9 cellular contexts compared by ENCODE assay signal in genomic region chr12:118370601-118371000, GRCh38. TPM values are rescaled to one million over a fixed set of nuclear protein-coding genes. Genes with fewer than 3 reads are reported as not detected.
DNase-seq lines count a peak whose midpoint lies in the region; ATAC-seq, FAIRE-seq and TF ChIP-seq lines count a peak whose summit lies in the region.
"Had no signal": no experiment of that assay in that cellular context is flagged by ENCODE, and none has a peak within 500 bp of the region (broad histone marks: within the 10 kb centered on the region; RNA-seq: fewer than 3 reads in every experiment).

No MANE protein-coding gene starts in this region.

- peaks cover 27% of the 10 kb centered on the region for H3K27me3 ChIP-seq in iPS-18a (ENCODE audit: control insufficient read depth, insufficient read depth, low read length)

- peak overlapping the region; percentile 88 for H3K4me3 Mint-ChIP-seq in activated CD8-positive, alpha-beta memory T cell treated with anti-CD3 and anti-CD28 coated beads, Interleukin-2, amount 10 ng/mL, durations not matched to agents 7 days and 5 days
- H3K4me3 Mint-ChIP-seq in activated T-helper 1 cell treated with anti-CD3 and anti-CD28 coated beads, Interleukin-12 subunit alpha, Interleukin-12 subunit beta, Interleukin-2, Interleukin-4 antibody, amounts not matched to agents 30 ng/mL and 10 ng/mL and 1 ng/mL, durations not matched to agents 14 hours and 24 hours and 36 hours: peak overlapping the region; percentile 97
- H3K4me3 Mint-ChIP-seq in stimulated activated naive CD8-positive, alpha-beta T cell treated with anti-CD3 and anti-CD28 coated beads, Interleukin-15, amount 100 ng/mL, for 72 hours: peak overlapping the region; percentile 96 to 97

- TF ChIP-seq CTCF in GM13976 (IDR thresholded peaks at IDR 0.05; ENCODE audit: borderline replicate concordance, control extremely low read depth, extremely low read depth, insufficient read depth, missing control alignments): no peak

- H3K27ac ChIP-seq in iPS-18a (ENCODE audit: low read length): no peak overlapping the region

- peaks cover 15% of the 10 kb centered on the region for H3K4me1 ChIP-seq in iPS-18a (ENCODE audit: control insufficient read depth, low read depth, low read length)

- no peak for FAIRE-seq in H54 (lab: Jason Lieb, UNC)

- DNase-seq in activated CD8-positive, alpha-beta memory T cell treated with anti-CD3 and anti-CD28 coated beads, Interleukin-2, amount 10 ng/mL, durations not matched to agents 7 days and 5 days: no peak
- no peak for DNase-seq in activated CD8-positive, alpha-beta memory T cell treated with anti-CD3 and anti-CD28 coated beads, Interleukin-2, amount 50 U/mL, for 48 hours
- DNase-seq in activated T-helper 1 cell treated with anti-CD3 and anti-CD28 coated beads, Interleukin-12 subunit alpha, Interleukin-12 subunit beta, Interleukin-2, Interleukin-4 antibody, amounts not matched to agents 30 ng/mL and 10 ng/mL and 1 ng/mL, durations not matched to agents 14 hours and 24 hours and 36 hours (ENCODE audit: low spot score): no peak
- DNase-seq in stimulated activated naive CD8-positive, alpha-beta T cell treated with anti-CD3 and anti-CD28 coated beads, Interleukin-15, amount 100 ng/mL, for 72 hours: no peak
- DNase-seq in stimulated activated CD4-positive, alpha-beta T cell treated with anti-CD3 and anti-CD28 coated beads, Interleukin-1b, Interleukin-23, amount 100 ng/mL, for 48 hours: no peak
- DNase-seq in H54 (ENCODE audit: insufficient read length, low spot score) (no peak), GM13976 (ENCODE audit: low spot score) (no peak)

- no peaks in the 10 kb centered on the region for H3K9me3 ChIP-seq in iPS-18a (ENCODE audit: control insufficient read depth, low read depth, low read length)

- no peaks in the 10 kb centered on the region for H3K36me3 ChIP-seq in iPS-18a (ENCODE audit: control insufficient read depth, low read depth, low read length)

- H3K36me3 Mint-ChIP-seq in activated CD8-positive, alpha-beta memory T cell treated with anti-CD3 and anti-CD28 coated beads, Interleukin-2, amount 10 ng/mL, durations not matched to agents 7 days and 5 days: no peaks in the 10 kb centered on the region
- no peaks in the 10 kb centered on the region for H3K36me3 Mint-ChIP-seq in activated T-helper 1 cell treated with anti-CD3 and anti-CD28 coated beads, Interleukin-12 subunit alpha, Interleukin-12 subunit beta, Interleukin-2, Interleukin-4 antibody, amounts not matched to agents 30 ng/mL and 10 ng/mL and 1 ng/mL, durations not matched to agents 14 hours and 24 hours and 36 hours (ENCODE audit: low read depth)

- intact Hi-C loops in activated T-helper 1 cell treated with anti-CD3 and anti-CD28 coated beads, Interleukin-12 subunit alpha, Interleukin-12 subunit beta, Interleukin-2, Interleukin-4 antibody, amounts not matched to agents 30 ng/mL and 10 ng/mL and 1 ng/mL, durations not matched to agents 14 hours and 24 hours and 36 hours (cut with micrococcal nuclease): loop anchor here (2.0 to 5.0 kb wide), 2 partner anchors 56 to 1297 kb away; partner anchors contain the start of gene PRKAB1

- in situ Hi-C loops in GM13976 (cut with MboI; ENCODE audit: low sequenced_read_pairs, unreplicated experiment): loop anchor here (5.0 to 10.0 kb wide), 2 partner anchors 188 to 496 kb away; no protein-coding TSS in a partner anchor

- H3K4me3 ChIP-seq in iPS-18a (ENCODE audit: low read length): peak overlapping the region; percentile 76

- no peak for TF ChIP-seq POLR2A in H54 (IDR thresholded peaks at IDR 0.05; ENCODE audit: low read depth, low read length)

- H3K9me3 Mint-ChIP-seq in activated CD8-positive, alpha-beta memory T cell treated with anti-CD3 and anti-CD28 coated beads, Interleukin-2, amount 10 ng/mL, durations not matched to agents 7 days and 5 days (ENCODE audit: low read depth): no peaks in the 10 kb centered on the region
- no peaks in the 10 kb centered on the region for H3K9me3 Mint-ChIP-seq in activated T-helper 1 cell treated with anti-CD3 and anti-CD28 coated beads, Interleukin-12 subunit alpha, Interleukin-12 subunit beta, Interleukin-2, Interleukin-4 antibody, amounts not matched to agents 30 ng/mL and 10 ng/mL and 1 ng/mL, durations not matched to agents 14 hours and 24 hours and 36 hours
- H3K9me3 Mint-ChIP-seq in stimulated activated naive CD8-positive, alpha-beta T cell treated with anti-CD3 and anti-CD28 coated beads, Interleukin-15, amount 100 ng/mL, for 72 hours: no peaks in the 10 kb centered on the region

- peaks cover 28% of the 10 kb centered on the region for H3K4me1 Mint-ChIP-seq in activated CD8-positive, alpha-beta memory T cell treated with anti-CD3 and anti-CD28 coated beads, Interleukin-2, amount 10 ng/mL, durations not matched to agents 7 days and 5 days
- H3K4me1 Mint-ChIP-seq in activated T-helper 1 cell treated with anti-CD3 and anti-CD28 coated beads, Interleukin-12 subunit alpha, Interleukin-12 subunit beta, Interleukin-2, Interleukin-4 antibody, amounts not matched to agents 30 ng/mL and 10 ng/mL and 1 ng/mL, durations not matched to agents 14 hours and 24 hours and 36 hours (ENCODE audit: low read depth): peaks cover 40% of the 10 kb centered on the region
- H3K4me1 Mint-ChIP-seq in stimulated activated naive CD8-positive, alpha-beta T cell treated with anti-CD3 and anti-CD28 coated beads, Interleukin-15, amount 100 ng/mL, for 72 hours: peaks cover 36% of the 10 kb centered on the region

- ATAC-seq in activated CD8-positive, alpha-beta memory T cell treated with anti-CD3 and anti-CD28 coated beads, Interleukin-2, amount 10 ng/mL, durations not matched to agents 7 days and 5 days: no peak
- no peak for ATAC-seq in stimulated activated naive CD8-positive, alpha-beta T cell treated with anti-CD3 and anti-CD28 coated beads, Interleukin-15, amount 100 ng/mL, for 72 hours
- ATAC-seq: Right ventricle myocardium inferior had no signal

- CTCF ChIA-PET in activated CD8-positive, alpha-beta memory T cell treated with anti-CD3 and anti-CD28 coated beads, Interleukin-2, amount 10 ng/mL, durations not matched to agents 7 days and 5 days (lab: Charles Lee): interaction anchor here (2.3 kb wide), 1 partner anchor 11 kb away, joined by 7 read pairs; no protein-coding TSS in a partner anchor

- H3K9ac ChIP-seq in iPS-18a (ENCODE audit: low read length): peak overlapping the region; percentile 9

- H3K27ac Mint-ChIP-seq in activated CD8-positive, alpha-beta memory T cell treated with anti-CD3 and anti-CD28 coated beads, Interleukin-2, amount 10 ng/mL, durations not matched to agents 7 days and 5 days: no peak overlapping the region
- no peak overlapping the region for H3K27ac Mint-ChIP-seq in activated T-helper 1 cell treated with anti-CD3 and anti-CD28 coated beads, Interleukin-12 subunit alpha, Interleukin-12 subunit beta, Interleukin-2, Interleukin-4 antibody, amounts not matched to agents 30 ng/mL and 10 ng/mL and 1 ng/mL, durations not matched to agents 14 hours and 24 hours and 36 hours
- no peak overlapping the region for H3K27ac Mint-ChIP-seq in stimulated activated naive CD8-positive, alpha-beta T cell treated with anti-CD3 and anti-CD28 coated beads, Interleukin-15, amount 100 ng/mL, for 72 hours

- peaks cover 3% of the 10 kb centered on the region for H3K27me3 Mint-ChIP-seq in activated CD8-positive, alpha-beta memory T cell treated with anti-CD3 and anti-CD28 coated beads, Interleukin-2, amount 10 ng/mL, durations not matched to agents 7 days and 5 days
- H3K27me3 Mint-ChIP-seq in activated T-helper 1 cell treated with anti-CD3 and anti-CD28 coated beads, Interleukin-12 subunit alpha, Interleukin-12 subunit beta, Interleukin-2, Interleukin-4 antibody, amounts not matched to agents 30 ng/mL and 10 ng/mL and 1 ng/mL, durations not matched to agents 14 hours and 24 hours and 36 hours (ENCODE audit: insufficient read depth): peaks cover 13% of the 10 kb centered on the region
- H3K27me3 Mint-ChIP-seq in stimulated activated naive CD8-positive, alpha-beta T cell treated with anti-CD3 and anti-CD28 coated beads, Interleukin-15, amount 100 ng/mL, for 72 hours: no peaks in the 10 kb centered on the region

RNA-seq across cellular contexts. Expression of gene TAOK3, which starts 2.1 kb away (rescaled TPM):
- 10 to 100 TPM; 60.5 to 64.9 TPM for total RNA-seq in activated CD8-positive, alpha-beta memory T cell treated with anti-CD3 and anti-CD28 coated beads, Interleukin-2, amount 10 ng/mL, durations not matched to agents 7 days and 5 days
- total RNA-seq in activated T-helper 1 cell treated with anti-CD3 and anti-CD28 coated beads, Interleukin-12 subunit alpha, Interleukin-12 subunit beta, Interleukin-2, Interleukin-4 antibody, amounts not matched to agents 30 ng/mL and 10 ng/mL and 1 ng/mL, durations not matched to agents 14 hours and 24 hours and 36 hours: 59.5 and 59.7 TPM in 2 replicates

RNA-seq across cellular contexts. Expression of gene SUDS3, which starts 5.8 kb away (rescaled TPM):
- 10 to 100 TPM; 22.6 to 26.5 TPM for total RNA-seq in activated CD8-positive, alpha-beta memory T cell treated with anti-CD3 and anti-CD28 coated beads, Interleukin-2, amount 10 ng/mL, durations not matched to agents 7 days and 5 days
- total RNA-seq in activated T-helper 1 cell treated with anti-CD3 and anti-CD28 coated beads, Interleukin-12 subunit alpha, Interleukin-12 subunit beta, Interleukin-2, Interleukin-4 antibody, amounts not matched to agents 30 ng/mL and 10 ng/mL and 1 ng/mL, durations not matched to agents 14 hours and 24 hours and 36 hours: 23.3 and 25.5 TPM in 2 replicates
